Comparison of ENCODE assay signal across 13 cellular contexts in the genomic region with DNA sequence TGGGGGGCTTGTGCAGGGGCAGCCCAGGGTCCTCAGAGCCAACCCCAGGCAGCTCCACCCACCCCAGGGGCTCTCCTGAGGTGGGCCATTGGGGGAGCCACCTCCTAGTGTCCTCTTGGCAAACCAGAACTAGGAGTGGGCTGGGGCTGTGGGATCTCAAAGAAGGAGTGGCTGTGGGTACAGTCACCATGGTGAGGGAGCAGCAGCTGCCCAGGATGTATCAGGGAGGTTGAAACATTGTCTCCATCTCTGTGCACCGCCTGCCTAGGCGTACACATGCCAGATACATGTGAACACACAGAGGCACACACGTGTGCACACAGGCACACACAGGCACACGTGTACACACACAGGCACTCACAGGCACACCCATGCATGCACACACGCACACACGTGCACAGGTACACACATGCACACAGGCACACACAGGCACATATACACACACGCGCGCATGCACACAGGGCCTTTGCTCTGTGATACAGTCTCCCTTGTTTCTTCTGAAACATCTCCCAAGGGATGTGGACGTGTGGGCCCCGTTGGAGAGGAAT. TPM values are rescaled to one million over a fixed set of nuclear protein-coding genes. Genes with fewer than 3 reads are reported as not detected.
A peak's percentile ranks its signal among the peaks of the same experiment; 100 is the strongest.
DNase-seq lines count a peak whose midpoint lies in the region; TF ChIP-seq lines count a peak whose summit lies in the region.
"Had no signal": no experiment of that assay in that cellular context is flagged by ENCODE, and none has a peak within 500 bp of the region (broad histone marks: within the 10 kb centered on the region; RNA-seq: fewer than 3 reads in every experiment).

No MANE protein-coding gene starts in this region.

- TF ChIP-seq CTCF in RWPE1 (conservative IDR thresholded peaks at IDR 0.05; ENCODE audit: low read depth) (no peak), colonic mucosa (IDR thresholded peaks at IDR 0.05) (no peak)

- POLR2A ChIA-PET in RWPE1 (lab: Yijun Ruan, JAX; ENCODE audit: low non-redundant PET), result no interaction called here

- intact Hi-C loops in colonic mucosa (cut with DNase I), result no loop called here

- no peak overlapping the region for H3K9ac ChIP-seq in colonic mucosa (ENCODE audit: low read depth in 2 of 2, low read length in 2 of 2)

- no peaks in the 10 kb centered on the region for H3K9me3 ChIP-seq in colonic mucosa

- H3K27ac ChIP-seq in RWPE1 (peak overlapping the region; percentile 66), layer of hippocampus (ENCODE audit: low read depth, low read length) (peak overlapping the region; percentile 13), colonic mucosa (no peak overlapping the region)
- H3K27ac ChIP-seq: brain microvascular endothelial cell had no signal

- no peaks in the 10 kb centered on the region for H3K4me1 ChIP-seq in colonic mucosa

- CTCF ChIA-PET in RWPE1 (lab: Yijun Ruan, JAX), result interaction anchor here (0.7 kb wide), 1 partner anchor 11 kb away, joined by 3 read pairs; no protein-coding TSS in a partner anchor

- H3K27me3 ChIP-seq in layer of hippocampus (ENCODE audit: control insufficient read depth, insufficient read depth, low read length) (no peaks in the 10 kb centered on the region), colonic mucosa (no peaks in the 10 kb centered on the region)
- H3K27me3 ChIP-seq: brain microvascular endothelial cell had no signal

- no peak overlapping the region for H3K4me3 ChIP-seq in colonic mucosa

- DNase-seq in RWPE1 (ENCODE audit: low spot score) (no peak), middle frontal gyrus (ENCODE audit: extremely low spot score, low spot score) (no peak), colonic mucosa (no peak)
- DNase-seq: activated CD4-positive, alpha-beta T cell treated with anti-CD3 and anti-CD28 coated beads for 4 hours; activated effector memory CD4-positive, alpha-beta T cell treated with Interleukin-2 at 50 U/mL for 16 hours; brain microvascular endothelial cell; naive B cell; NCI-H1417 treated with DMSO at 0.1 percent for 48 hours; NCI-H446 treated with DMSO at 0.1 percent for 48 hours; PC-3 had no signal

- H3K36me3 ChIP-seq in colonic mucosa, result no peaks in the 10 kb centered on the region
- H3K36me3 ChIP-seq: brain microvascular endothelial cell had no signal

RNA-seq across cellular contexts. Expression of gene LCN12, which starts 10.7 kb away (rescaled TPM):
- total RNA-seq in colonic mucosa, result 1 to 10 TPM; 6.5 to 8.6 TPM
- total RNA-seq: glomerular endothelial cell had no signal

RNA-seq across cellular contexts. Expression of gene PTGDS, which starts 14.5 kb away (rescaled TPM):
- 10 to 100 TPM; 15.9 to 26.1 TPM for total RNA-seq in colonic mucosa
- total RNA-seq: glomerular endothelial cell, PC-3 had no signal

RNA-seq across cellular contexts. Expression of gene C8G, which starts 17.7 kb away (rescaled TPM):
- 10 to 100 TPM in 1 of 2 donors, 1 to 10 TPM in 1; 5.3 to 11.9 TPM for total RNA-seq in colonic mucosa
- total RNA-seq: glomerular endothelial cell, sciatic nerve had no signal

RNA-seq across cellular contexts. Expression of gene FBXW5, which starts 18.2 kb away (rescaled TPM):
- total RNA-seq in colonic mucosa, result 100 to 1,000 TPM; 162 to 174 TPM

RNA-seq across cellular contexts. Expression of gene LCNL1, which starts 20.0 kb away (rescaled TPM):
- total RNA-seq in colonic mucosa, result not detected
- total RNA-seq: glomerular endothelial cell, PC-3 had no signal
